8 cellular contexts compared by ENCODE assay signal in the genomic region with DNA sequence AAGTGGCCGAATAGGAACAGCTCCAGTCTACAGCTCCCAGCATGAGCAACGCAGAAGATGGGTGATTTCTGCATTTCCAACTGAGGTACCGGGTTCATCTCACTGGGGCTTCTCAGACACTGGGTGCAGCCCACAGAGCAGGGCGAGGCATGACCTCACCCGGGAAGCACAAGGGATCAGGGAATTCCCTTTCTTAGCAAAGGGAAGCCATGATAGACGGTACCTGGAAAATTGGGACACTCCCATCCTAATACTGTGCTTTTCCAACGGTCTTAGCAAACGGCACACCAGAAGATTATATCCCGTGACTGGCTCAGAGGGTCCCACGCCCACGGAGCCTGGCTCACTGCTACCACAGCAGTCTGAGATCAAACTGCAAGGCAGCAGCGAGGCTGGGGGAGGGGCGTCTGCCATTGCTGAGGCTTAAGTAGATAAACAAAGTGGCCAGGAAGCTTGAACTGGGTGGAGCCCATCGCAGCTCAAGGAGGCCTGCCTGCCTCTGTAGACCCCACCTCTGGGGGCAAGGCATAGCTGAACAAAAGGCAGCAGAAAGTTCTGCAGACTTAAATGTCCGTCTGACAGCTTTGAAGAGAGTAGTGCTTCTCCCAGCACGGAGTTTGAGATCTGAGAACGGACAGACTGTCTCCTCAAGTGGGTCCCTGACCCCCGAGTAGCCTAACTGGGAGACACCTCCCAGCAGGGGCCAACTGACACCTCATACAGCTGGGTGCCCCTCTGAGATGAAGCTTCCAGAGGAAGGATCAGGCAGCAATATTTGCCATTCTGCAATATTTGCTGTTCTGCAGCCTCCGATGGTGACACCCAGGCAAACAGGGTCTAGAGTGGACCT. TPM values are rescaled to one million over a fixed set of nuclear protein-coding genes. Genes with fewer than 3 reads are reported as not detected.
A peak's percentile ranks its signal among the peaks of the same experiment; 100 is the strongest.
DNase-seq lines count a peak whose midpoint lies in the region; ATAC-seq and TF ChIP-seq lines count a peak whose summit lies in the region.
"Not testable (repeated sequence)": the region's sequence is repeated elsewhere in the genome, so short reads cannot be mapped to it uniquely, and the experiment has no call there.

No MANE protein-coding gene starts in this region.

- CTCF ChIA-PET in OCI-LY7 (lab: Charles Lee; ENCODE audit: unreplicated experiment): not testable (repeated sequence)
- CTCF ChIA-PET in activated CD4-positive, alpha-beta T cell treated with anti-CD3 and anti-CD28 coated beads for 36 hours (lab: Charles Lee): interaction anchor here (0.7 kb wide), 1 partner anchor 22 kb away, joined by 4 read pairs; no protein-coding TSS in a partner anchor

- in situ Hi-C loops in Caki2 (cut with HindIII; ENCODE audit: low pct_unique_long_range_greater_than_20kb, low sequenced_read_pairs): not testable (repeated sequence)

- DNase-seq in Caki2 (ENCODE audit: low read depth): peak; percentile 56
- DNase-seq in OCI-LY7 (ENCODE audit: low spot score): not testable (repeated sequence)
- DNase-seq in activated CD4-positive, alpha-beta T cell treated with anti-CD3 and anti-CD28 coated beads for 36 hours: peak; percentile 38

- peak overlapping the region in 3 of 4 donors; percentile 16 to 97 (median 96) for H3K4me3 Mint-ChIP-seq in IgD-negative memory B cell
- peak overlapping the region; percentile 89 for H3K4me3 Mint-ChIP-seq in activated CD4-positive, alpha-beta T cell treated with anti-CD3 and anti-CD28 coated beads for 36 hours
- H3K4me3 Mint-ChIP-seq in stimulated activated naive CD8-positive, alpha-beta T cell treated with anti-CD3 and anti-CD28 coated beads, Interleukin-15, Interleukin-2, amounts not matched to agents 100 ng/mL and 50 ng/mL, for 24 hours: peak overlapping the region; percentile 92

- H3K4me1 Mint-ChIP-seq in IgD-negative memory B cell: peaks cover 18 to 28% (median 20%) of the 10 kb centered on the region in 3 donors
- H3K4me1 Mint-ChIP-seq in activated CD4-positive, alpha-beta T cell treated with anti-CD3 and anti-CD28 coated beads for 36 hours: peaks cover 17% of the 10 kb centered on the region
- peaks cover 33% of the 10 kb centered on the region for H3K4me1 Mint-ChIP-seq in stimulated activated naive CD8-positive, alpha-beta T cell treated with anti-CD3 and anti-CD28 coated beads, Interleukin-15, Interleukin-2, amounts not matched to agents 100 ng/mL and 50 ng/mL, for 24 hours (ENCODE audit: low read depth)

- peak overlapping the region; percentile 99; the same call in 1 of the 2 replicates for H3K4me2 ChIP-seq in OCI-LY7 (ENCODE audit: low read length)

- peak overlapping the region in 1 of 2 donors; percentile 85 for H3K9ac ChIP-seq in duodenal mucosa (ENCODE audit: low read depth in 1 of 2, low read length in 2 of 2)

- not testable (repeated sequence) for H3K27me3 Mint-ChIP-seq in IgD-negative memory B cell; activated CD4-positive, alpha-beta T cell treated with anti-CD3 and anti-CD28 coated beads for 36 hours; stimulated activated naive CD8-positive, alpha-beta T cell treated with anti-CD3 and anti-CD28 coated beads, Interleukin-15, Interleukin-2, amounts not matched to agents 100 ng/mL and 50 ng/mL, for 24 hours

- not testable (repeated sequence) for ATAC-seq in activated CD4-positive, alpha-beta T cell treated with anti-CD3 and anti-CD28 coated beads for 36 hours

- POLR2A ChIA-PET in OCI-LY7 (lab: Charles Lee): interaction anchor here (0.6 kb wide), 1 partner anchor 1359 kb away, joined by 3 read pairs; no protein-coding TSS in a partner anchor
- POLR2A ChIA-PET in activated CD4-positive, alpha-beta T cell treated with anti-CD3 and anti-CD28 coated beads for 36 hours (lab: Charles Lee): interaction anchor here (1.2 kb wide), 1 partner anchor 191 kb away, joined by 3 read pairs; no protein-coding TSS in a partner anchor

- peaks cover 33% of the 10 kb centered on the region for H3K79me2 ChIP-seq in OCI-LY7 (ENCODE audit: insufficient read depth, low read depth, low read length)

- not testable (repeated sequence) for H3K9me2 ChIP-seq in OCI-LY7 (ENCODE audit: insufficient read depth, low read length)

- intact Hi-C loops in OCI-LY7 (cut with micrococcal nuclease; ENCODE audit: unreplicated experiment): loop anchor here (5.0 kb wide), 1 partner anchor 58 kb away; no protein-coding TSS in a partner anchor
- intact Hi-C loops in activated CD4-positive, alpha-beta T cell treated with anti-CD3 and anti-CD28 coated beads for 36 hours (cut with DNase I, micrococcal nuclease): loop anchor here (1.0 to 10.0 kb wide), 4 partner anchors 93 to 191 kb away; a partner anchor contains a TSS

- H2AFZ ChIP-seq in OCI-LY7 (ENCODE audit: low read length) (peak overlapping the region; percentile 99; the same call in 1 of the 2 replicates), neuron (ENCODE audit: low read depth, low read length) (peak overlapping the region; percentile 46)

- not testable (repeated sequence) for H3K9me3 Mint-ChIP-seq in IgD-negative memory B cell; activated CD4-positive, alpha-beta T cell treated with anti-CD3 and anti-CD28 coated beads for 36 hours (ENCODE audit: low read depth); stimulated activated naive CD8-positive, alpha-beta T cell treated with anti-CD3 and anti-CD28 coated beads, Interleukin-15, Interleukin-2, amounts not matched to agents 100 ng/mL and 50 ng/mL, for 24 hours

- not testable (repeated sequence) for H3K27me3 ChIP-seq in duodenal mucosa (ENCODE audit: control insufficient read depth in 1 of 2, insufficient read depth in 2 of 2, low read length in 2 of 2); neuron (ENCODE audit: insufficient read depth, low read length)

- H3K36me3 ChIP-seq in OCI-LY7 (ENCODE audit: insufficient read depth, low read length); duodenal mucosa (ENCODE audit: control insufficient read depth in 1 of 2, insufficient read depth in 2 of 2, low read length in 2 of 2); neuron (ENCODE audit: insufficient read depth, low read length): not testable (repeated sequence)

- peaks cover 15% of the 10 kb centered on the region; the same call in 1 of the 2 replicates for H4K20me1 ChIP-seq in OCI-LY7 (ENCODE audit: insufficient read depth, low read length)

- not testable (repeated sequence) for H3K36me3 Mint-ChIP-seq in IgD-negative memory B cell; activated CD4-positive, alpha-beta T cell treated with anti-CD3 and anti-CD28 coated beads for 36 hours (ENCODE audit: low read depth); stimulated activated naive CD8-positive, alpha-beta T cell treated with anti-CD3 and anti-CD28 coated beads, Interleukin-15, Interleukin-2, amounts not matched to agents 100 ng/mL and 50 ng/mL, for 24 hours (ENCODE audit: low read depth)

- H3K9me3 ChIP-seq in OCI-LY7 (ENCODE audit: low read length); duodenal mucosa (ENCODE audit: control insufficient read depth in 1 of 2, low read length in 2 of 2); neuron (ENCODE audit: low read length): not testable (repeated sequence)

- not testable (repeated sequence) for BruUV-seq in OCI-LY7 (replicated peaks; lab: Mats Ljungman, UMichigan)

- not testable (repeated sequence) for H3K4me3 ChIP-seq in OCI-LY7 (ENCODE audit: low read depth, low read length, poor library complexity, severe bottlenecking); neuron (ENCODE audit: low read length)
- H3K4me3 ChIP-seq in duodenal mucosa (ENCODE audit: low read depth in 1 of 2, low read length in 2 of 2) (peak overlapping the region; percentile 96 to 98), iPS-11a (ENCODE audit: low read depth, low read length) (peak overlapping the region; percentile 4)

- not testable (repeated sequence) for TF ChIP-seq CTCF in OCI-LY7 (conservative IDR thresholded peaks at IDR 0.05; ENCODE audit: low read length)

- H3K4me1 ChIP-seq in OCI-LY7 (ENCODE audit: insufficient read depth, low read length, poor library complexity, severe bottlenecking) (peaks cover 21% of the 10 kb centered on the region), duodenal mucosa (ENCODE audit: control insufficient read depth in 1 of 2, insufficient read depth in 2 of 2, low read length in 2 of 2) (peaks cover 13% of the 10 kb centered on the region in 2 donors), neuron (ENCODE audit: insufficient read depth, low read length) (peaks cover 16% of the 10 kb centered on the region)

- H3K27ac Mint-ChIP-seq in IgD-negative memory B cell: peak overlapping the region; percentile 43 to 96 (median 63)
- not testable (repeated sequence) for H3K27ac Mint-ChIP-seq in activated CD4-positive, alpha-beta T cell treated with anti-CD3 and anti-CD28 coated beads for 36 hours; stimulated activated naive CD8-positive, alpha-beta T cell treated with anti-CD3 and anti-CD28 coated beads, Interleukin-15, Interleukin-2, amounts not matched to agents 100 ng/mL and 50 ng/mL, for 24 hours

- not testable (repeated sequence) for H3K27ac ChIP-seq in OCI-LY7 (ENCODE audit: low read depth, low read length, poor library complexity, severe bottlenecking); duodenal mucosa (ENCODE audit: low read depth, low read length)

RNA-seq across cellular contexts. Expression of a gene that starts 1.2 kb away (rescaled TPM):
- total RNA-seq in Caki2 (2014; rRNA removed; shearing (Covaris generic); ENCODE audit: low replicate concordance): 41.3 and 56.0 TPM in 2 replicates
- polyA plus RNA-seq in IgD-negative memory B cell: 35.9 TPM
- total RNA-seq in OCI-LY7 (2014; rRNA removed; shearing (Covaris generic)): 19.1 and 30.1 TPM in 2 replicates
- total RNA-seq in OCI-LY7 (2022): 36.3 and 37.9 TPM in 2 replicates
- total RNA-seq in activated CD4-positive, alpha-beta T cell treated with anti-CD3 and anti-CD28 coated beads for 36 hours: 10 to 100 TPM; 11.3 to 21.4 TPM
